ENCODE assay signal across 23 cellular contexts in genomic region chrX:153668423-153669173, GRCh38. TPM values are rescaled to one million over a fixed set of nuclear protein-coding genes. Genes with fewer than 3 reads are reported as not detected.
DNase-seq lines count a peak whose midpoint lies in the region; TF ChIP-seq lines count a peak whose summit lies in the region.
"Had no signal": no experiment of that assay in that cellular context is flagged by ENCODE, and none has a peak within 500 bp of the region (broad histone marks: within the 10 kb centered on the region; RNA-seq: fewer than 3 reads in every experiment).

No MANE protein-coding gene starts in this region.

- H3K4me3 Mint-ChIP-seq in dendritic cell treated with granulocyte-macrophage colony-stimulating factor and Interleukin-4, amounts not matched to agents 40 ng/mL and 50 ng/mL, for 4 days: no peak overlapping the region

- H3K36me3 ChIP-seq in Karpas-422 (ENCODE audit: insufficient read depth, low read length) (no peaks in the 10 kb centered on the region), rectal smooth muscle tissue (ENCODE audit: control insufficient read depth, insufficient read depth, low read length) (no peaks in the 10 kb centered on the region)
- H3K36me3 ChIP-seq: cardiac muscle cell, left lung, Peyer's patch, uterus had no signal

- no peaks in the 10 kb centered on the region for H3K9me2 ChIP-seq in Karpas-422 (replicated peaks; ENCODE audit: insufficient read depth, low read length)

- H3K36me3 Mint-ChIP-seq in dendritic cell treated with granulocyte-macrophage colony-stimulating factor and Interleukin-4, amounts not matched to agents 40 ng/mL and 50 ng/mL, for 4 days (ENCODE audit: low read depth): no peaks in the 10 kb centered on the region
- H3K36me3 Mint-ChIP-seq: activated naive CD4-positive, alpha-beta T cell treated with anti-CD3 and anti-CD28 coated beads, Interleukin-2, amount 50 U/mL, for 72 hours; CD4-positive, CD25-positive, alpha-beta regulatory T cell; naive thymus-derived CD4-positive, alpha-beta T cell had no signal

- H3K4me3 ChIP-seq in Karpas-422 (ENCODE audit: low read length) (no peak overlapping the region), rectal smooth muscle tissue (ENCODE audit: low read length) (no peak overlapping the region)
- H3K4me3 ChIP-seq: cardiac muscle cell, left lung, skin epidermis, uterus had no signal

- H3K9ac ChIP-seq in Karpas-422 (ENCODE audit: low read length): no peak overlapping the region
- H3K9ac ChIP-seq in rectal smooth muscle tissue (ENCODE audit: low read length): no peak overlapping the region

- H3K27me3 ChIP-seq in Karpas-422 (ENCODE audit: low read length): no peaks in the 10 kb centered on the region
- peaks cover 17% of the 10 kb centered on the region for H3K27me3 ChIP-seq in rectal smooth muscle tissue (ENCODE audit: control insufficient read depth, insufficient read depth, low read length)
- H3K27me3 ChIP-seq: Peyer's patch had no signal

- TF ChIP-seq CTCF in GM13976 (IDR thresholded peaks at IDR 0.05; ENCODE audit: borderline replicate concordance, control extremely low read depth, extremely low read depth, insufficient read depth, missing control alignments): no peak

- DNase-seq in GM13976 (ENCODE audit: low spot score): peak; percentile 21
- DNase-seq in Karpas-422: no peak
- no peak for DNase-seq in SKM-1 (lab: John Stamatoyannopoulos, UW; ENCODE audit: unreplicated experiment)
- DNase-seq in activated gamma-delta T cell treated with Interleukin-2 at 50 U/mL for 16 hours: no peak
- no peak for DNase-seq in cerebellar nuclear complex (lab: John Stamatoyannopoulos, UW)
- DNase-seq in HUDEP-2 (lab: John Stamatoyannopoulos, UW; ENCODE audit: unreplicated experiment in 76 of 76): no peak
- DNase-seq: SHP77 treated with DMSO at 0.1 percent for 48 hours had no signal

- peaks cover 9% of the 10 kb centered on the region for H3K4me1 Mint-ChIP-seq in dendritic cell treated with granulocyte-macrophage colony-stimulating factor and Interleukin-4, amounts not matched to agents 40 ng/mL and 50 ng/mL, for 4 days (ENCODE audit: low read depth)
- H3K4me1 Mint-ChIP-seq: endodermal cell had no signal

- H3K79me2 ChIP-seq in Karpas-422 (ENCODE audit: low read length): no peaks in the 10 kb centered on the region

- intact Hi-C loops in dendritic cell treated with granulocyte-macrophage colony-stimulating factor and Interleukin-4, amounts not matched to agents 40 ng/mL and 50 ng/mL, for 4 days (cut with micrococcal nuclease): loop anchor here (5.0 to 10.0 kb wide), 2 partner anchors 131 to 714 kb away; no protein-coding TSS in a partner anchor

- no peaks in the 10 kb centered on the region for H3K4me1 ChIP-seq in Karpas-422 (ENCODE audit: low read length)
- H3K4me1 ChIP-seq in rectal smooth muscle tissue (ENCODE audit: control insufficient read depth, insufficient read depth, low read length): no peaks in the 10 kb centered on the region
- H3K4me1 ChIP-seq: left lung, Peyer's patch, uterus had no signal

- H3K4me2 ChIP-seq in Karpas-422 (ENCODE audit: low read depth, low read length, poor library complexity, severe bottlenecking): no peak overlapping the region

- H4K20me1 ChIP-seq in Karpas-422 (ENCODE audit: insufficient read depth, low read depth, low read length): no peaks in the 10 kb centered on the region

- H2AFZ ChIP-seq in Karpas-422 (ENCODE audit: low read length): 0 out of 2 replicates have a peak overlapping the region, but pooled peaks have one; percentile 20

- H3K9me3 Mint-ChIP-seq in dendritic cell treated with granulocyte-macrophage colony-stimulating factor and Interleukin-4, amounts not matched to agents 40 ng/mL and 50 ng/mL, for 4 days: no peaks in the 10 kb centered on the region
- H3K9me3 Mint-ChIP-seq: activated naive CD4-positive, alpha-beta T cell treated with anti-CD3 and anti-CD28 coated beads, Interleukin-2, amount 50 U/mL, for 72 hours; activated T-helper 17 cell treated with anti-CD3 and anti-CD28 coated beads, Interleukin-2, amount 50 U/mL, for 72 hours; T-helper 2 cell treated with Interferon-gamma antibody and Interleukin-4, amounts not matched to agents 5 μg/mL and 100 μg/mL, for 36 hours had no signal

- no peaks in the 10 kb centered on the region for H3K9me3 ChIP-seq in Karpas-422 (ENCODE audit: low read length)
- H3K9me3 ChIP-seq: left lung, Peyer's patch, uterus had no signal

- peaks cover 62% of the 10 kb centered on the region for H3K27me3 Mint-ChIP-seq in dendritic cell treated with granulocyte-macrophage colony-stimulating factor and Interleukin-4, amounts not matched to agents 40 ng/mL and 50 ng/mL, for 4 days

- peak overlapping the region; percentile 55 for H3K27ac Mint-ChIP-seq in dendritic cell treated with granulocyte-macrophage colony-stimulating factor and Interleukin-4, amounts not matched to agents 40 ng/mL and 50 ng/mL, for 4 days
- H3K27ac Mint-ChIP-seq: activated naive CD4-positive, alpha-beta T cell treated with anti-CD3 and anti-CD28 coated beads, Interleukin-2, amount 50 U/mL, for 72 hours; endodermal cell had no signal

- H3K27ac ChIP-seq in Karpas-422 (ENCODE audit: low read length) (no peak overlapping the region), rectal smooth muscle tissue (ENCODE audit: low read depth, low read length) (peak overlapping the region; percentile 70)
- H3K27ac ChIP-seq: cardiac muscle cell, left lung, Peyer's patch, skin epidermis, uterus had no signal

- in situ Hi-C loops in GM13976 (cut with MboI; ENCODE audit: low sequenced_read_pairs, unreplicated experiment): loop anchor here (10.0 to 25.0 kb wide), 2 partner anchors 124 to 706 kb away; no protein-coding TSS in a partner anchor

RNA-seq across cellular contexts. Expression of gene PNCK, which starts 5.0 kb away (rescaled TPM):
- not detected in 2 replicates for total RNA-seq in Karpas-422 (2014; rRNA removed; shearing (Covaris generic); ENCODE audit: low replicate concordance)
- total RNA-seq: Daoy, HT1080 had no signal

RNA-seq across cellular contexts. Expression of gene SLC6A8, which starts 19.1 kb away (rescaled TPM):
- 0.14 TPM in 1 of 2 replicates, not detected in the other for total RNA-seq in Karpas-422 (2014; rRNA removed; shearing (Covaris generic); ENCODE audit: low replicate concordance)

RNA-seq across cellular contexts. Expression of gene DUSP9, which starts 21.6 kb away (rescaled TPM):
- total RNA-seq in Karpas-422 (2014; rRNA removed; shearing (Covaris generic); ENCODE audit: low replicate concordance): not detected in 2 replicates
- total RNA-seq: CD4-positive, CD25-positive, alpha-beta regulatory T cell; fibroblast of villous mesenchyme; HT1080; naive thymus-derived CD4-positive, alpha-beta T cell; Peyer's patch had no signal

RNA-seq across cellular contexts. Expression of gene BCAP31, which starts 55.6 kb away (rescaled TPM):
- total RNA-seq in Karpas-422 (2014; rRNA removed; shearing (Covaris generic); ENCODE audit: low replicate concordance): 99.7 and 110 TPM in 2 replicates

RNA-seq across cellular contexts. Expression of gene ABCD1, which starts 56.1 kb away (rescaled TPM):
- total RNA-seq in Karpas-422 (2014; rRNA removed; shearing (Covaris generic); ENCODE audit: low replicate concordance): 1.9 and 4.1 TPM in 2 replicates
